In genomic region chr13:109204252-109204651, GRCh38 we compare ENCODE assay signal across 19 cellular contexts.
DNase-seq lines count a peak whose midpoint lies in the region; ATAC-seq, FAIRE-seq and TF ChIP-seq lines count a peak whose summit lies in the region.
"Had no signal": no experiment of that assay in that cellular context is flagged by ENCODE, and none has a peak within 500 bp of the region (broad histone marks: within the 10 kb centered on the region; RNA-seq: fewer than 3 reads in every experiment).

No MANE protein-coding gene starts in this region.

- CTCF ChIA-PET in endothelial cell of umbilical vein (lab: Charles Lee) = interaction anchor here (0.5 kb wide), 1 partner anchor 74 kb away, joined by 3 read pairs; no protein-coding TSS in a partner anchor

- H3K27ac ChIP-seq in endothelial cell of umbilical vein (ENCODE audit: insufficient read depth, low read depth, low read length) = peak overlapping the region; percentile 20
- peak overlapping the region in 1 of 2 donors; percentile 20 for H3K27ac ChIP-seq in lung (ENCODE audit: low read depth in 1 of 2, low read length in 1 of 2)
- H3K27ac ChIP-seq: SJCRH30 had no signal

- DNase-seq in H54 (ENCODE audit: insufficient read length, low spot score) = no peak
- peak; percentile 27 for DNase-seq in NCI-H1694 (lab: John Stamatoyannopoulos, UW)
- peak; percentile 82 for DNase-seq in endothelial cell of umbilical vein (ENCODE audit: low read depth, low spot score)
- DNase-seq in lung (ENCODE audit: low spot score) = no peak
- DNase-seq in activated gamma-delta T cell (lab: John Stamatoyannopoulos, UW) = no peak
- DNase-seq in posterior vena cava (ENCODE audit: low spot score) = no peak
- DNase-seq: CD4-positive, CD25-positive, alpha-beta regulatory T cell; DND-41; H9; HFFc6; KBM-7; NCI-H1105 treated with DMSO at 0.1 percent for 48 hours; NCI-H187 treated with DMSO at 0.1 percent for 48 hours; NCI-H226; NCI-H748 treated with DMSO at 0.1 percent for 48 hours; SJCRH30 had no signal

- no peak overlapping the region for H3K9ac ChIP-seq in endothelial cell of umbilical vein (replicated peaks; ENCODE audit: extremely low read depth, insufficient read depth, low read length)

- peak overlapping the region; percentile 38 for H2AFZ ChIP-seq in endothelial cell of umbilical vein (ENCODE audit: low read depth, low read length)

- POLR2A ChIA-PET in endothelial cell of umbilical vein (lab: Charles Lee) = no interaction called here

- no peaks in the 10 kb centered on the region for H3K79me2 ChIP-seq in endothelial cell of umbilical vein (ENCODE audit: control insufficient read depth, insufficient read depth, low read length)

- peak; percentile 11 for ATAC-seq in lung (ENCODE audit: insufficient read depth, low FRiP score)
- no peak for ATAC-seq in HG03135 (IDR thresholded peaks at IDR 0.05; ENCODE audit: unreplicated experiment)

- WGBS in lung, 2 donors = 72 to 83% methylated on average over 2 of the region's 2 CpGs

- TF ChIP-seq CTCF in endothelial cell of umbilical vein (IDR thresholded peaks at IDR 0.05; ENCODE audit: extremely low read depth in 1 of 2, insufficient read depth in 1 of 2, low read depth in 1 of 2, low read length in 2 of 2) (no peak), lung (IDR thresholded peaks at IDR 0.05; ENCODE audit: control extremely low read depth, extremely low read depth) (no peak)

- H3K27me3 ChIP-seq in endothelial cell of umbilical vein (ENCODE audit: control insufficient read depth in 2 of 2, insufficient read depth in 2 of 2, low read length in 2 of 2) = no peaks in the 10 kb centered on the region
- no peaks in the 10 kb centered on the region for H3K27me3 ChIP-seq in lung (ENCODE audit: control insufficient read depth, insufficient read depth)
- H3K27me3 ChIP-seq: SJCRH30 had no signal

- H3K4me1 ChIP-seq in endothelial cell of umbilical vein (ENCODE audit: control insufficient read depth, extremely low read depth, insufficient read depth, low read length) (peaks cover 35% of the 10 kb centered on the region), lung (ENCODE audit: control insufficient read depth in 2 of 2, insufficient read depth in 2 of 2, low read length in 2 of 2) (no peaks in the 10 kb centered on the region)
- H3K4me1 ChIP-seq: SJCRH30 had no signal

- no peak overlapping the region for H3K4me2 ChIP-seq in endothelial cell of umbilical vein (ENCODE audit: insufficient read depth, low read length)

- H3K4me3 ChIP-seq in endothelial cell of umbilical vein (replicated peaks in 1 of 3; ENCODE audit: insufficient read depth in 1 of 3, low read depth in 1 of 3, low read length in 3 of 3) (no peak overlapping the region), lung (no peak overlapping the region)
- H3K4me3 ChIP-seq: SJCRH30 had no signal

- no peaks in the 10 kb centered on the region for H3K9me1 ChIP-seq in endothelial cell of umbilical vein (replicated peaks; ENCODE audit: control insufficient read depth, extremely low read depth, insufficient read depth, low read length)

- no peaks in the 10 kb centered on the region for H3K36me3 ChIP-seq in endothelial cell of umbilical vein (ENCODE audit: control insufficient read depth in 2 of 2, extremely low read depth in 1 of 2, insufficient read depth in 2 of 2, low read length in 2 of 2)
- H3K36me3 ChIP-seq in lung (ENCODE audit: control insufficient read depth in 2 of 2, insufficient read depth in 2 of 2, low read length in 2 of 2) = no peaks in the 10 kb centered on the region
- H3K36me3 ChIP-seq: SJCRH30 had no signal

- dilution Hi-C loops in endothelial cell of umbilical vein (cut with MboI; ENCODE audit: extremely low pct_ligation_motif_present, low sequenced_read_pairs) = no loop called here

- H3K9me3 ChIP-seq in endothelial cell of umbilical vein (replicated peaks; ENCODE audit: control insufficient read depth, insufficient read depth, low read length) (no peaks in the 10 kb centered on the region), lung (ENCODE audit: control insufficient read depth in 2 of 2, insufficient read depth in 1 of 2, low read length in 1 of 2) (peaks cover 0 to 2% of the 10 kb centered on the region in 2 donors)
- H3K9me3 ChIP-seq: SJCRH30 had no signal

- no TSS peak for BruUV-seq in endothelial cell of umbilical vein (replicated peaks; lab: Mats Ljungman, UMichigan)

- peak; percentile 88 for FAIRE-seq in H54 (lab: Jason Lieb, UNC)
- FAIRE-seq in endothelial cell of umbilical vein (lab: Jason Lieb, UNC) = peak; percentile 40
- FAIRE-seq: GM12891, RCC 7860 had no signal

- TF ChIP-seq POLR2A in H54 (IDR thresholded peaks at IDR 0.05; ENCODE audit: low read depth, low read length) (no peak), endothelial cell of umbilical vein (IDR thresholded peaks at IDR 0.05; ENCODE audit: low read depth, low read length) (no peak)

- intact Hi-C loops in endothelial cell of umbilical vein (cut with micrococcal nuclease) = loop anchor here (1.0 to 5.0 kb wide), 3 partner anchors 39 to 578 kb away; no protein-coding TSS in a partner anchor
- intact Hi-C loops in posterior vena cava (cut with DNase I) = no loop called here

- no peaks in the 10 kb centered on the region for H4K20me1 ChIP-seq in endothelial cell of umbilical vein (replicated peaks; ENCODE audit: control insufficient read depth, extremely low read depth, insufficient read depth, low read length)

TF ChIP-seq in endothelial cell of umbilical vein, 7 proteins besides CTCF, POLR2A, EP300 and RAD21:
- TF ChIP-seq MYC (IDR thresholded peaks at IDR 0.05; ENCODE audit: low read depth, low read length) = no peak
- no peak for TF ChIP-seq POLR2AphosphoS5 (IDR thresholded peaks at IDR 0.05; ENCODE audit: insufficient read depth, low read depth, low read length)
- no peak for TF ChIP-seq JUN (IDR thresholded peaks at IDR 0.05; ENCODE audit: borderline replicate concordance, insufficient read depth, insufficient read length, low read depth)
- no peak for TF ChIP-seq FOS (IDR thresholded peaks at IDR 0.05; ENCODE audit: borderline replicate concordance, insufficient read depth, low read length)
- no peak for TF ChIP-seq MAX (IDR thresholded peaks at IDR 0.05; ENCODE audit: insufficient read depth, insufficient read length)
- TF ChIP-seq GATA2 (IDR thresholded peaks at IDR 0.05; ENCODE audit: insufficient read depth, insufficient read length, low read depth, low read length) = no peak

Comparison
In these comparisons a context has a peak if more than half of its experiments do, and no peak if none do; other contexts are left out.
1. DNase-seq: peak in NCI-H1694 (single experiment) and endothelial cell of umbilical vein (single experiment); none in H54 (single experiment), lung (single experiment), activated gamma-delta T cell (single experiment) and posterior vena cava (single experiment).